In genomic region chr1:1373493-1374067, GRCh38 we compare ENCODE assay signal across 8 cellular contexts. TPM values are rescaled to one million over a fixed set of nuclear protein-coding genes. Genes with fewer than 3 reads are reported as not detected.
A peak's percentile ranks its signal among the peaks of the same experiment; 100 is the strongest.
DNase-seq lines count a peak whose midpoint lies in the region; ATAC-seq lines count a peak whose summit lies in the region.

No MANE protein-coding gene starts in this region.

- H3K27ac ChIP-seq in HUES48 (ENCODE audit: low read depth, low read length): no peak overlapping the region

- H3K9me3 Mint-ChIP-seq in activated T-helper 2 cell treated with anti-CD3 and anti-CD28 coated beads, Interferon-gamma antibody, Interleukin-2, Interleukin-4, amounts not matched to agents 10 μg/mL and 5 μg/mL and 100 μg/mL, durations not matched to agents 14 hours and 24 hours and 36 hours: no peaks in the 10 kb centered on the region
- no peaks in the 10 kb centered on the region for H3K9me3 Mint-ChIP-seq in stimulated activated effector memory CD8-positive, alpha-beta T cell treated with anti-CD3 and anti-CD28 coated beads, Interleukin-12 subunit alpha, Interleukin-12 subunit beta, amount 100 ng/mL, for 72 hours

- H3K4me3 Mint-ChIP-seq in activated T-helper 2 cell treated with anti-CD3 and anti-CD28 coated beads, Interferon-gamma antibody, Interleukin-2, Interleukin-4, amounts not matched to agents 10 μg/mL and 5 μg/mL and 100 μg/mL, durations not matched to agents 14 hours and 24 hours and 36 hours (ENCODE audit: low read depth): peak overlapping the region; percentile 87
- peak overlapping the region; percentile 85 for H3K4me3 Mint-ChIP-seq in stimulated activated effector memory CD8-positive, alpha-beta T cell treated with anti-CD3 and anti-CD28 coated beads, Interleukin-12 subunit alpha, Interleukin-12 subunit beta, amount 100 ng/mL, for 72 hours

- no peaks in the 10 kb centered on the region for H3K27me3 ChIP-seq in HUES48 (ENCODE audit: control insufficient read depth, insufficient read depth, low read length)

- DNase-seq in activated T-helper 2 cell treated with anti-CD3 and anti-CD28 coated beads, Interferon-gamma antibody, Interleukin-2, Interleukin-4, amounts not matched to agents 10 μg/mL and 5 μg/mL and 100 μg/mL, durations not matched to agents 14 hours and 24 hours and 36 hours (ENCODE audit: low spot score): no peak
- DNase-seq in stimulated activated effector memory CD8-positive, alpha-beta T cell treated with anti-CD3 and anti-CD28 coated beads, Interleukin-12 subunit alpha, Interleukin-12 subunit beta, amount 100 ng/mL, for 72 hours (ENCODE audit: low spot score in 2 of 2): no peak
- no peak for DNase-seq in RKO (ENCODE audit: low spot score)
- DNase-seq in NCI-H524 treated with DMSO at 0.1 percent for 48 hours (lab: John Stamatoyannopoulos, UW): no peak

- intact Hi-C loops in activated T-helper 2 cell treated with anti-CD3 and anti-CD28 coated beads, Interferon-gamma antibody, Interleukin-2, Interleukin-4, amounts not matched to agents 10 μg/mL and 5 μg/mL and 100 μg/mL, durations not matched to agents 14 hours and 24 hours and 36 hours (cut with micrococcal nuclease): loop anchor here (2.0 to 10.0 kb wide), 2 partner anchors 25 to 69 kb away; partner anchors contain the start of genes ACAP3, DVL1 and PUSL1

- no peak overlapping the region for H3K9ac ChIP-seq in HUES48 (ENCODE audit: low read depth, low read length)

- H3K4me1 ChIP-seq in HUES48 (ENCODE audit: control insufficient read depth, insufficient read depth, low read length): 0 out of 2 replicates have a peak, but pooled peaks cover 6% of the 10 kb centered on the region

- no peak for ATAC-seq in stimulated activated effector memory CD8-positive, alpha-beta T cell treated with anti-CD3 and anti-CD28 coated beads, Interleukin-12 subunit alpha, Interleukin-12 subunit beta, amount 100 ng/mL, for 72 hours
- ATAC-seq in HG03280 (IDR thresholded peaks at IDR 0.05; ENCODE audit: unreplicated experiment) (no peak), GM21390 (IDR thresholded peaks at IDR 0.05; ENCODE audit: unreplicated experiment) (no peak)

- H3K9me3 ChIP-seq in HUES48 (ENCODE audit: control insufficient read depth, insufficient read depth, low read length): no peaks in the 10 kb centered on the region

- H3K36me3 ChIP-seq in HUES48 (ENCODE audit: control insufficient read depth, insufficient read depth, low read length): peaks cover 10% of the 10 kb centered on the region

- peaks cover 15% of the 10 kb centered on the region for H3K36me3 Mint-ChIP-seq in activated T-helper 2 cell treated with anti-CD3 and anti-CD28 coated beads, Interferon-gamma antibody, Interleukin-2, Interleukin-4, amounts not matched to agents 10 μg/mL and 5 μg/mL and 100 μg/mL, durations not matched to agents 14 hours and 24 hours and 36 hours (ENCODE audit: low read depth)
- H3K36me3 Mint-ChIP-seq in stimulated activated effector memory CD8-positive, alpha-beta T cell treated with anti-CD3 and anti-CD28 coated beads, Interleukin-12 subunit alpha, Interleukin-12 subunit beta, amount 100 ng/mL, for 72 hours: peaks cover 13% of the 10 kb centered on the region

- H3K4me3 ChIP-seq in HUES48 (ENCODE audit: low read depth, low read length) (peak overlapping the region; percentile 84), iPS-11a (ENCODE audit: low read depth, low read length) (peak overlapping the region; percentile 87)

- H3K27ac Mint-ChIP-seq in activated T-helper 2 cell treated with anti-CD3 and anti-CD28 coated beads, Interferon-gamma antibody, Interleukin-2, Interleukin-4, amounts not matched to agents 10 μg/mL and 5 μg/mL and 100 μg/mL, durations not matched to agents 14 hours and 24 hours and 36 hours: no peak overlapping the region
- peak overlapping the region; percentile 96 for H3K27ac Mint-ChIP-seq in stimulated activated effector memory CD8-positive, alpha-beta T cell treated with anti-CD3 and anti-CD28 coated beads, Interleukin-12 subunit alpha, Interleukin-12 subunit beta, amount 100 ng/mL, for 72 hours

- H3K27me3 Mint-ChIP-seq in activated T-helper 2 cell treated with anti-CD3 and anti-CD28 coated beads, Interferon-gamma antibody, Interleukin-2, Interleukin-4, amounts not matched to agents 10 μg/mL and 5 μg/mL and 100 μg/mL, durations not matched to agents 14 hours and 24 hours and 36 hours (ENCODE audit: low read depth): no peaks in the 10 kb centered on the region

- peaks cover 16% of the 10 kb centered on the region for H3K4me1 Mint-ChIP-seq in activated T-helper 2 cell treated with anti-CD3 and anti-CD28 coated beads, Interferon-gamma antibody, Interleukin-2, Interleukin-4, amounts not matched to agents 10 μg/mL and 5 μg/mL and 100 μg/mL, durations not matched to agents 14 hours and 24 hours and 36 hours (ENCODE audit: low read depth)
- H3K4me1 Mint-ChIP-seq in stimulated activated effector memory CD8-positive, alpha-beta T cell treated with anti-CD3 and anti-CD28 coated beads, Interleukin-12 subunit alpha, Interleukin-12 subunit beta, amount 100 ng/mL, for 72 hours: peaks cover 20% of the 10 kb centered on the region

RNA-seq across cellular contexts. Expression of gene AURKAIP1, which starts 1.4 kb away (rescaled TPM):
- 133 TPM in 2 replicates for total RNA-seq in activated T-helper 2 cell treated with anti-CD3 and anti-CD28 coated beads, Interferon-gamma antibody, Interleukin-2, Interleukin-4, amounts not matched to agents 10 μg/mL and 5 μg/mL and 100 μg/mL, durations not matched to agents 14 hours and 24 hours and 36 hours

RNA-seq across cellular contexts. Expression of gene MXRA8, which starts 15.2 kb away (rescaled TPM):
- 0.21 TPM in 1 of 2 replicates, not detected in the other for total RNA-seq in activated T-helper 2 cell treated with anti-CD3 and anti-CD28 coated beads, Interferon-gamma antibody, Interleukin-2, Interleukin-4, amounts not matched to agents 10 μg/mL and 5 μg/mL and 100 μg/mL, durations not matched to agents 14 hours and 24 hours and 36 hours

RNA-seq across cellular contexts. Expression of gene DVL1, which starts 24.4 kb away (rescaled TPM):
- 53.8 and 60.7 TPM in 2 replicates for total RNA-seq in activated T-helper 2 cell treated with anti-CD3 and anti-CD28 coated beads, Interferon-gamma antibody, Interleukin-2, Interleukin-4, amounts not matched to agents 10 μg/mL and 5 μg/mL and 100 μg/mL, durations not matched to agents 14 hours and 24 hours and 36 hours

RNA-seq across cellular contexts. Expression of gene CCNL2, which starts 25.6 kb away (rescaled TPM):
- total RNA-seq in activated T-helper 2 cell treated with anti-CD3 and anti-CD28 coated beads, Interferon-gamma antibody, Interleukin-2, Interleukin-4, amounts not matched to agents 10 μg/mL and 5 μg/mL and 100 μg/mL, durations not matched to agents 14 hours and 24 hours and 36 hours: 123 and 124 TPM in 2 replicates

RNA-seq across cellular contexts. Expression of gene MRPL20, which starts 33.5 kb away (rescaled TPM):
- total RNA-seq in activated T-helper 2 cell treated with anti-CD3 and anti-CD28 coated beads, Interferon-gamma antibody, Interleukin-2, Interleukin-4, amounts not matched to agents 10 μg/mL and 5 μg/mL and 100 μg/mL, durations not matched to agents 14 hours and 24 hours and 36 hours: 143 and 154 TPM in 2 replicates
